In the genomic region with DNA sequence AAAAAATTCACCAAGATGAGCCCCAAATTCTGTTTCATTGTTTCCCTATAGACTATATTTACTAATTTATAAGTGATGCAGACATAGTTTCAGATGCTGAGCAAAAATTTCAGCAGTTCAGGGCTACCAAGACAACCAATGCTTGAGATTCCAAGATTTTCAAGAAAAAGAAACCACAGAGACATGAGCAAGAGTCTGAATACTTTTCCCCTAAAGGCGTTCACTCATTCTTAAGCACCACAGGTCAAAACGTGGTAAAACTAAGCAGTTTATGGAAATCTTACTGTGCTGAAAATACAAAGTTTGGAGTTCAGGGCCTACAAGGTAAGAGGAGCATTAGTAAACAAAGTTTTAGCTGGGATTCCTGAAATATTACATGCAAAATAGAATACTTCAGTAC, we compare ENCODE assay signal across 24 cellular contexts.
"Had no signal": no experiment of that assay in that cellular context is flagged by ENCODE, and none has a peak within 500 bp of the region (broad histone marks: within the 10 kb centered on the region; RNA-seq: fewer than 3 reads in every experiment).

No MANE protein-coding gene starts in this region.

- H3K36me3 Mint-ChIP-seq: naive thymus-derived CD4-positive, alpha-beta T cell; stimulated activated naive B cell treated with anti-CD40 and anti-IgM and Interleukin-4, amounts not matched to agents 10 μg/mL and 1 μg/mL and 100 μg/mL, for 72 hours had no signal

- H3K36me3 ChIP-seq: gastroesophageal sphincter, heart left ventricle, left lung, right lobe of liver, transverse colon, upper lobe of right lung, uterus had no signal

- FAIRE-seq: kidney, small intestine had no signal

- H2AFZ ChIP-seq: hepatocyte, neural progenitor cell, parathyroid adenoma had no signal

- H3K4me2 ChIP-seq: hepatocyte, neural progenitor cell had no signal

- H3K4me1 ChIP-seq: gastroesophageal sphincter, heart left ventricle, left lung, neural progenitor cell, parathyroid adenoma, right lobe of liver, transverse colon, upper lobe of right lung, uterus had no signal

- H3K9ac ChIP-seq: neural progenitor cell, parathyroid adenoma had no signal

- H3K27me3 ChIP-seq: dorsolateral prefrontal cortex, gastroesophageal sphincter, heart left ventricle, hepatocyte, left lung, neural progenitor cell, right lobe of liver, transverse colon, upper lobe of right lung, uterus had no signal

- H3K9me3 ChIP-seq: right lobe of liver, transverse colon, upper lobe of right lung, uterus had no signal

- H3K27me3 Mint-ChIP-seq: naive thymus-derived CD4-positive, alpha-beta T cell; progenitor cell of endocrine pancreas; stimulated activated naive B cell treated with anti-CD40 and anti-IgM and Interleukin-4, amounts not matched to agents 10 μg/mL and 1 μg/mL and 100 μg/mL, for 72 hours; stimulated activated naive CD8-positive, alpha-beta T cell treated with anti-CD3 and anti-CD28 coated beads, Interleukin-15, Interleukin-2, amounts not matched to agents 100 ng/mL and 50 ng/mL, for 24 hours had no signal

- DNase-seq: cortex of kidney; dorsolateral prefrontal cortex; effector CD4-positive, alpha-beta T cell; heart left ventricle; kidney; left lung; mesendoderm; midbrain; naive thymus-derived CD4-positive, alpha-beta T cell; right lobe of liver; small intestine; stimulated activated CD4-positive, alpha-beta T cell treated with anti-CD3 and anti-CD28 coated beads, Interleukin-15, amount 100 ng/mL, for 24 hours; stimulated activated CD4-positive, alpha-beta T cell treated with anti-CD3 and anti-CD28 coated beads, Interleukin-2, amount 100 ng/mL, for 48 hours; stimulated activated naive B cell treated with anti-CD40 and anti-IgM and Interleukin-4, amounts not matched to agents 10 μg/mL and 1 μg/mL and 100 μg/mL, for 72 hours; transverse colon; upper lobe of right lung; uterus had no signal

- H3K27ac Mint-ChIP-seq: naive thymus-derived CD4-positive, alpha-beta T cell; nephron; neural progenitor cell; progenitor cell of endocrine pancreas; stimulated activated naive B cell treated with anti-CD40 and anti-IgM and Interleukin-4, amounts not matched to agents 10 μg/mL and 1 μg/mL and 100 μg/mL, for 72 hours; stimulated activated naive CD8-positive, alpha-beta T cell treated with anti-CD3 and anti-CD28 coated beads, Interleukin-15, Interleukin-2, amounts not matched to agents 100 ng/mL and 50 ng/mL, for 24 hours had no signal

- H3K9me3 Mint-ChIP-seq: stimulated activated naive CD8-positive, alpha-beta T cell treated with anti-CD3 and anti-CD28 coated beads, Interleukin-15, Interleukin-2, amounts not matched to agents 100 ng/mL and 50 ng/mL, for 24 hours had no signal

- H3K4me3 ChIP-seq: dorsolateral prefrontal cortex, gastroesophageal sphincter, heart left ventricle, hepatocyte, left lung, neural progenitor cell, right lobe of liver, transverse colon, upper lobe of right lung, uterus had no signal

- H3K27ac ChIP-seq: dorsolateral prefrontal cortex, gastroesophageal sphincter, heart left ventricle, hepatocyte, left lung, neural progenitor cell, parathyroid adenoma, right lobe of liver, transverse colon, upper lobe of right lung, uterus had no signal

- H3K79me2 ChIP-seq: hepatocyte, parathyroid adenoma had no signal

- H3K4me1 Mint-ChIP-seq: naive thymus-derived CD4-positive, alpha-beta T cell; nephron; neural progenitor cell; stimulated activated naive B cell treated with anti-CD40 and anti-IgM and Interleukin-4, amounts not matched to agents 10 μg/mL and 1 μg/mL and 100 μg/mL, for 72 hours had no signal

- H3K4me3 Mint-ChIP-seq: naive thymus-derived CD4-positive, alpha-beta T cell; nephron; neural progenitor cell; stimulated activated naive B cell treated with anti-CD40 and anti-IgM and Interleukin-4, amounts not matched to agents 10 μg/mL and 1 μg/mL and 100 μg/mL, for 72 hours; stimulated activated naive CD8-positive, alpha-beta T cell treated with anti-CD3 and anti-CD28 coated beads, Interleukin-15, Interleukin-2, amounts not matched to agents 100 ng/mL and 50 ng/mL, for 24 hours had no signal

- ATAC-seq: gastroesophageal sphincter; heart left ventricle; left lung; naive thymus-derived CD4-positive, alpha-beta T cell; right lobe of liver; stimulated activated naive B cell treated with anti-CD40 and anti-IgM and Interleukin-4, amounts not matched to agents 10 μg/mL and 1 μg/mL and 100 μg/mL, for 72 hours; upper lobe of right lung had no signal
